In genomic region chr17:75902406-75902805, GRCh38 we compare ENCODE assay signal across 17 cellular contexts. TPM values are rescaled to one million over a fixed set of nuclear protein-coding genes. Genes with fewer than 3 reads are reported as not detected.
DNase-seq lines count a peak whose midpoint lies in the region; FAIRE-seq and TF ChIP-seq lines count a peak whose summit lies in the region.
"Had no signal": no experiment of that assay in that cellular context is flagged by ENCODE, and none has a peak within 500 bp of the region (broad histone marks: within the 10 kb centered on the region; RNA-seq: fewer than 3 reads in every experiment).

No MANE protein-coding gene starts in this region.

- POLR2A ChIA-PET in RWPE1 (lab: Yijun Ruan, JAX; ENCODE audit: low non-redundant PET) = interaction anchor here (0.6 kb wide), 1 partner anchor 30 kb away, joined by 3 read pairs; no protein-coding TSS in a partner anchor

- DNase-seq in Caki2 (ENCODE audit: low read depth) = peak; percentile 76
- no peak for DNase-seq in RWPE1 (ENCODE audit: low spot score)
- no peak for DNase-seq in NCI-H526 (lab: John Stamatoyannopoulos, UW)
- no peak for DNase-seq in D721Med (ENCODE audit: insufficient read length, low spot score)
- no peak for DNase-seq in stomach
- DNase-seq: AML-193, GM23248, MV-4-11, NCI-H1694 treated with DMSO at 0.1 percent for 48 hours, NCI-H510A, NCI-H774, PC-3 had no signal

- 81 to 97% (median 95%) methylated on average over 6 of the region's 6 CpGs for whole genome bisulfite sequencing in stomach, 5 donors

- peak overlapping the region in 2 of 3 experiments; percentile 12 to 28 for H3K4me3 Mint-ChIP-seq in nephron
- H3K4me3 Mint-ChIP-seq: CD14-positive monocyte had no signal

- peaks cover 7% of the 10 kb centered on the region for H3K79me2 ChIP-seq in ACC112 (ENCODE audit: control insufficient read depth, insufficient read depth, low read length, unreplicated experiment)

- CTCF ChIA-PET in RWPE1 (lab: Yijun Ruan, JAX) = interaction anchor here (0.5 to 0.8 kb wide), 3 partner anchors 24 to 95 kb away, joined by 3 to 4 read pairs (median 4); partner anchors contain the start of gene TRIM47

- peaks cover 3% of the 10 kb centered on the region for H3K4me1 Mint-ChIP-seq in nephron

- H3K4me1 ChIP-seq in ACC112 (ENCODE audit: control insufficient read depth, insufficient read depth, low read length, unreplicated experiment) = peaks cover 16% of the 10 kb centered on the region
- H3K4me1 ChIP-seq in stomach = peaks cover 12 to 38% (median 30%) of the 10 kb centered on the region in 4 donors

- H3K27ac Mint-ChIP-seq in nephron = no peak overlapping the region
- H3K27ac Mint-ChIP-seq: CD14-positive monocyte had no signal

- in situ Hi-C loops in Caki2 (cut with HindIII; ENCODE audit: low pct_unique_long_range_greater_than_20kb, low sequenced_read_pairs) = no loop called here

- no peaks in the 10 kb centered on the region for H3K27me3 ChIP-seq in ACC112 (ENCODE audit: insufficient read depth, low read length)
- H3K27me3 ChIP-seq in stomach = no peaks in the 10 kb centered on the region

- TF ChIP-seq CTCF in RWPE1 (conservative IDR thresholded peaks at IDR 0.05; ENCODE audit: low read depth) (no peak), nephron (IDR thresholded peaks at IDR 0.05; ENCODE audit: unreplicated experiment in 3 of 3) (no peak), D721Med (IDR thresholded peaks at IDR 0.05; ENCODE audit: insufficient read depth, missing control alignments) (no peak), stomach (IDR thresholded peaks at IDR 0.05) (no peak)

- FAIRE-seq in D721Med (lab: Jason Lieb, UNC) = no peak
- FAIRE-seq: G401.6, GM19239 had no signal

- no peak for TF ChIP-seq EP300 in stomach (IDR thresholded peaks at IDR 0.05)

- no peak for TF ChIP-seq POLR2A in stomach (IDR thresholded peaks at IDR 0.05)

- H3K27ac ChIP-seq in ACC112 (ENCODE audit: low read depth, low read length) (peak overlapping the region; percentile 20; the same call in 1 of the 2 replicates), RWPE1 (peak overlapping the region; percentile 91), stomach (no peak overlapping the region)
- H3K27ac ChIP-seq: GM23248 had no signal

- no peaks in the 10 kb centered on the region for H3K9me3 ChIP-seq in stomach

- H3K36me3 Mint-ChIP-seq in nephron (ENCODE audit: low read depth) = peaks cover 13% of the 10 kb centered on the region

- no peak overlapping the region for H2AFZ ChIP-seq in ACC112 (ENCODE audit: low read length, unreplicated experiment)
- H2AFZ ChIP-seq: GM23248 had no signal

- intact Hi-C loops in stomach (cut with DNase I; ENCODE audit: low total_unique reads) = no loop called here

- no peak overlapping the region for H3K4me3 ChIP-seq in ACC112 (ENCODE audit: low read depth, low read length)
- H3K4me3 ChIP-seq in stomach = no peak overlapping the region
- H3K4me3 ChIP-seq: GM23248 had no signal

- H3K36me3 ChIP-seq in ACC112 (ENCODE audit: insufficient read depth, low read length) (peaks cover 8% of the 10 kb centered on the region; the same call in 1 of the 2 replicates), stomach (peaks cover 43 to 59% (median 57%) of the 10 kb centered on the region in 4 donors)

- no peaks in the 10 kb centered on the region for H3K9me3 Mint-ChIP-seq in nephron
- H3K9me3 Mint-ChIP-seq: CD14-positive monocyte had no signal

- H3K27me3 Mint-ChIP-seq in nephron (ENCODE audit: low read depth) = no peaks in the 10 kb centered on the region

RNA-seq across cellular contexts. Expression of gene MRPL38, which starts 2.3 kb away (rescaled TPM):
- 103 and 124 TPM in 2 replicates for total RNA-seq in Caki2 (2014; rRNA removed; shearing (Covaris generic); ENCODE audit: low replicate concordance)
- 100 to 1,000 TPM in 1 of 5 donors, 10 to 100 TPM in 3, 1 to 10 TPM in 1; 9.3 to 244 (median 29.9) TPM for total RNA-seq in stomach
- polyA plus RNA-seq in stomach = 10 to 100 TPM; 54.2 to 89.2 (median 73.9) TPM

RNA-seq across cellular contexts. Expression of gene TRIM65, which starts 5.7 kb away (rescaled TPM):
- 30.9 and 44.3 TPM in 2 replicates for total RNA-seq in Caki2 (2014; rRNA removed; shearing (Covaris generic); ENCODE audit: low replicate concordance)
- 10 to 100 TPM in 3 of 5 donors, 1 to 10 TPM in 1, not detected in 1; 9.2 to 26.6 (median 16.9) TPM for total RNA-seq in stomach
- polyA plus RNA-seq in stomach = 10 to 100 TPM in 1 of 3 donors, 1 to 10 TPM in 2; 8.1 to 10.6 (median 9.5) TPM

RNA-seq across cellular contexts. Expression of gene TRIM47, which starts 24.0 kb away (rescaled TPM):
- 73.4 and 102 TPM in 2 replicates for total RNA-seq in Caki2 (2014; rRNA removed; shearing (Covaris generic); ENCODE audit: low replicate concordance)
- 10 to 100 TPM in 4 of 5 donors, 1 to 10 TPM in 1; 3.5 to 40.4 (median 11.9) TPM for total RNA-seq in stomach
- polyA plus RNA-seq in stomach = 10 to 100 TPM; 24.2 to 34.7 (median 28.4) TPM
- polyA plus RNA-seq: CD14-positive monocyte had no signal

RNA-seq across cellular contexts. Expression of gene FBF1, which starts 38.4 kb away (rescaled TPM):
- total RNA-seq in Caki2 (2014; rRNA removed; shearing (Covaris generic); ENCODE audit: low replicate concordance) = 14.2 and 19.6 TPM in 2 replicates
- total RNA-seq in stomach = 10 to 100 TPM in 4 of 5 donors, 1 to 10 TPM in 1; 3.8 to 21.7 (median 19.6) TPM
- polyA plus RNA-seq in stomach = 10 to 100 TPM in 1 of 3 donors, 1 to 10 TPM in 2; 1.7 to 10.4 (median 6.8) TPM

RNA-seq across cellular contexts. Expression of gene WBP2, which starts 47.3 kb away (rescaled TPM):
- 16.9 and 25.7 TPM in 2 replicates for total RNA-seq in Caki2 (2014; rRNA removed; shearing (Covaris generic); ENCODE audit: low replicate concordance)
- 100 to 1,000 TPM in 1 of 5 donors, 10 to 100 TPM in 4; 28.6 to 122 (median 46.1) TPM for total RNA-seq in stomach
- polyA plus RNA-seq in stomach = 100 to 1,000 TPM in 1 of 3 donors, 10 to 100 TPM in 2; 87.3 to 104 (median 98.6) TPM

Comparison
In these comparisons a context has a peak if more than half of its experiments do, and no peak if none do; other contexts are left out.
1. H3K27ac ChIP-seq: peak in ACC112 (single experiment) and RWPE1 (single experiment); none in stomach (0 of 5).